In the genomic region with DNA sequence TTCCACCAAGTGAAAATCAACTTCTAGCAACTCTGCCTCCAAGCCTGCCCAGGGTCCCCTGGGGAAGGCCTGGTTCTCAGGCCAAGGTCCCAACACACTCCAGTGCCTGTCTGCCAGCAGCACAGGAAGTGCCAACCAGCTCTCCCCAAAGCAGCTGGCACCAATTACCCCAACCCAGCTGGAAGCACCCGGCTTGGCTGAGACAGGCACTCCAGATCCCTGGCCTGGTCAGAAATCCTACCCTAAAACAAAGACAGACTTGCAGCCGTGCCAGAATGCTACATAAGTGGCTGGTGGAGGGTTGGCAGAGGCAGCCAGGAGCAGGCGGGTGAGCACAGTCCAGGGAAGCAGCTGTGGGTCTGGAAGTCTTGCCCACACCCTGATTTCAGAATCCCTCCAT, we compare ENCODE assay signal across 15 cellular contexts.
DNase-seq lines count a peak whose midpoint lies in the region; ATAC-seq and TF ChIP-seq lines count a peak whose summit lies in the region.
"Had no signal": no experiment of that assay in that cellular context is flagged by ENCODE, and none has a peak within 500 bp of the region (broad histone marks: within the 10 kb centered on the region; RNA-seq: fewer than 3 reads in every experiment).

No MANE protein-coding gene starts in this region.

- no peak overlapping the region for H3K27ac ChIP-seq in gastroesophageal sphincter
- H3K27ac ChIP-seq: adrenal gland had no signal

- no CpG with 5 or more reads among the region's 3 CpGs for WGBS in gastroesophageal sphincter (ENCODE audit: low coverage in 1 of 2), 2 donors

- no peaks in the 10 kb centered on the region for H3K9me3 ChIP-seq in gastroesophageal sphincter
- H3K9me3 ChIP-seq: adrenal gland had no signal

- no peak for ATAC-seq in gastroesophageal sphincter
- ATAC-seq: activated T-cell treated with anti-CD3 and anti-CD28 coated beads, Interleukin-2, amount 50 U/mL, for 4 hours had no signal

- H3K27me3 ChIP-seq in gastroesophageal sphincter = peaks cover 1% of the 10 kb centered on the region
- H3K27me3 ChIP-seq: adrenal gland had no signal

- TF ChIP-seq CTCF in gastroesophageal sphincter (IDR thresholded peaks at IDR 0.05) = no peak

- H3K4me3 ChIP-seq in gastroesophageal sphincter = no peak overlapping the region
- H3K4me3 ChIP-seq: adrenal gland had no signal

- no peaks in the 10 kb centered on the region for H3K36me3 ChIP-seq in gastroesophageal sphincter
- H3K36me3 ChIP-seq: adrenal gland had no signal

- no peaks in the 10 kb centered on the region for H3K4me1 ChIP-seq in gastroesophageal sphincter
- H3K4me1 ChIP-seq: adrenal gland had no signal

- TF ChIP-seq POLR2A in gastroesophageal sphincter (IDR thresholded peaks at IDR 0.05) = no peak

- DNase-seq in DMS 273 (lab: John Stamatoyannopoulos, UW; ENCODE audit: unreplicated experiment) (peak; percentile 99), NCI-H2029 (lab: John Stamatoyannopoulos, UW) (peak; percentile 91), cerebellar cortex (ENCODE audit: low spot score) (peak; percentile 83), myocyte (ENCODE audit: low read depth) (peak; percentile 17), DMS53 treated with DMSO at 0.1 percent for 48 hours (lab: John Stamatoyannopoulos, UW; ENCODE audit: unreplicated experiment) (no peak), HK-2 (ENCODE audit: unreplicated experiment) (no peak)
- DNase-seq in activated CD4-positive, alpha-beta T cell treated with anti-CD3 and anti-CD28 coated beads for 48 hours = no peak
- DNase-seq: activated CD4-positive, alpha-beta T cell treated with anti-CD3 and anti-CD28 coated beads, Interleukin-2, amount 10 ng/mL, durations not matched to agents 24 days and 14 days; activated T-cell treated with anti-CD3 and anti-CD28 coated beads, Interleukin-2, amount 50 U/mL, for 4 hours; dermis blood vessel endothelial cell; DND-41; mesendoderm; NCI-H748 treated with DMSO at 0.1 percent for 48 hours had no signal

- TF ChIP-seq EP300 in gastroesophageal sphincter (IDR thresholded peaks at IDR 0.05) = no peak

Comparison
In these comparisons a context has a peak if more than half of its experiments do, and no peak if none do; other contexts are left out.
1. DNase-seq: peak in DMS 273 (single experiment), NCI-H2029 (single experiment), cerebellar cortex (single experiment) and myocyte (single experiment); none in activated CD4-positive, alpha-beta T cell treated with anti-CD3 and anti-CD28 coated beads for 48 hours (single experiment), DMS53 treated with DMSO at 0.1 percent for 48 hours (single experiment) and HK-2 (single experiment).